ENCODE assay signal across 12 cellular contexts in genomic region chr22:26949193-26949592, GRCh38.
A peak's percentile ranks its signal among the peaks of the same experiment; 100 is the strongest.
DNase-seq lines count a peak whose midpoint lies in the region; ATAC-seq and TF ChIP-seq lines count a peak whose summit lies in the region.
"Had no signal": no experiment of that assay in that cellular context is flagged by ENCODE, and none has a peak within 500 bp of the region (broad histone marks: within the 10 kb centered on the region; RNA-seq: fewer than 3 reads in every experiment).

No MANE protein-coding gene starts in this region.

- H3K27me3 ChIP-seq in H7 (ENCODE audit: control insufficient read depth, insufficient read depth, low read length): peaks cover 2% of the 10 kb centered on the region; the same call in 1 of the 2 replicates
- H3K27me3 ChIP-seq in SK-N-SH (ENCODE audit: insufficient read depth): peaks cover 20% of the 10 kb centered on the region
- peaks cover 3% of the 10 kb centered on the region for H3K27me3 ChIP-seq in effector memory CD4-positive, alpha-beta T cell (replicated peaks; ENCODE audit: control insufficient read depth, insufficient read depth, low read length, poor library complexity, severe bottlenecking)

- 40% methylated on average over 3 of the region's 3 CpGs for WGBS in SK-N-SH (ENCODE audit: low lambda C conversion rate)

- no peaks in the 10 kb centered on the region for H3K36me3 ChIP-seq in H7 (replicated peaks; ENCODE audit: control insufficient read depth, insufficient read depth, low read length)
- H3K36me3 ChIP-seq in SK-N-SH (replicated peaks in 1 of 2; ENCODE audit: control insufficient read depth in 1 of 2, insufficient read depth in 2 of 2, low read length in 1 of 2): no peaks in the 10 kb centered on the region
- H3K36me3 ChIP-seq in effector memory CD4-positive, alpha-beta T cell (ENCODE audit: control insufficient read depth, insufficient read depth, low read length): no peaks in the 10 kb centered on the region
- H3K36me3 ChIP-seq: gastroesophageal sphincter had no signal

- peak; percentile 62 for DNase-seq in ACHN
- peak; percentile 18 for DNase-seq in H7
- DNase-seq in SK-N-SH: no peak
- peak; percentile 4 to 27 for DNase-seq in foreskin fibroblast
- no peak for DNase-seq in effector memory CD4-positive, alpha-beta T cell
- DNase-seq in NCI-H1092 (lab: John Stamatoyannopoulos, UW): no peak
- DNase-seq in amygdala (lab: John Stamatoyannopoulos, UW): no peak
- DNase-seq: NCI-H69 had no signal

- no peak for ATAC-seq in HG03565 (IDR thresholded peaks at IDR 0.05; ENCODE audit: unreplicated experiment)
- ATAC-seq: gastroesophageal sphincter, sciatic nerve had no signal

- no peak overlapping the region for H3K9ac ChIP-seq in SK-N-SH
- H3K9ac ChIP-seq: KMS-11 had no signal

- in situ Hi-C loops in ACHN (cut with HindIII; ENCODE audit: low pct_ligation_motif_present, low pct_unique_long_range_greater_than_20kb, low sequenced_read_pairs): no loop called here

- H3F3A ChIP-seq in SK-N-SH (replicated peaks; ENCODE audit: insufficient read depth): no peaks in the 10 kb centered on the region

- H3K79me2 ChIP-seq in SK-N-SH (ENCODE audit: insufficient read depth): no peaks in the 10 kb centered on the region

- no peak overlapping the region for H3K4me2 ChIP-seq in SK-N-SH
- H3K4me2 ChIP-seq: KMS-11 had no signal

- peaks cover 0 to 15% of the 10 kb centered on the region in 2 experiments; a peak in 2 of 4 replicates for H3K4me1 ChIP-seq in SK-N-SH (ENCODE audit: control insufficient read depth in 1 of 2, insufficient read depth in 2 of 2, low read depth in 1 of 2, low read length in 1 of 2)
- H3K4me1 ChIP-seq in effector memory CD4-positive, alpha-beta T cell (ENCODE audit: control insufficient read depth, insufficient read depth, low read length, poor library complexity, severe bottlenecking): no peaks in the 10 kb centered on the region
- H3K4me1 ChIP-seq: gastroesophageal sphincter had no signal

- TF ChIP-seq EP300 in SK-N-SH (IDR thresholded peaks at IDR 0.05; ENCODE audit: borderline replicate concordance in 1 of 2, low read depth in 1 of 2, low read length in 1 of 2): no peak

- TF ChIP-seq RAD21 in SK-N-SH (IDR thresholded peaks at IDR 0.05; ENCODE audit: low read length): no peak

- no peaks in the 10 kb centered on the region for H3K9me3 ChIP-seq in SK-N-SH
- H3K9me3 ChIP-seq in effector memory CD4-positive, alpha-beta T cell (ENCODE audit: control insufficient read depth, low read length): no peaks in the 10 kb centered on the region
- H3K9me3 ChIP-seq: gastroesophageal sphincter had no signal

- CTCF ChIA-PET in SK-N-SH (lab: Yijun Ruan, JAX): no interaction called here

- H3K4me3 ChIP-seq in H7 (ENCODE audit: insufficient read depth, low read depth, low read length): no peak overlapping the region
- H3K4me3 ChIP-seq in SK-N-SH (ENCODE audit: low read depth in 2 of 2, low read length in 1 of 2): no peak overlapping the region
- H3K4me3 ChIP-seq in foreskin fibroblast (ENCODE audit: low read depth in 1 of 2, low read length in 2 of 2): no peak overlapping the region
- H3K4me3 ChIP-seq in effector memory CD4-positive, alpha-beta T cell (ENCODE audit: insufficient read depth, low read depth, low read length, poor library complexity, severe bottlenecking): no peak overlapping the region
- H3K4me3 ChIP-seq: gastroesophageal sphincter had no signal

- H4K20me1 ChIP-seq in SK-N-SH (ENCODE audit: insufficient read depth): no peaks in the 10 kb centered on the region

- POLR2A ChIA-PET in SK-N-SH (lab: Yijun Ruan, JAX): no interaction called here

- H2AFZ ChIP-seq in SK-N-SH (ENCODE audit: low read depth): no peak overlapping the region

- no peak for TF ChIP-seq CTCF in SK-N-SH (IDR thresholded peaks at IDR 0.05)
- no peak for TF ChIP-seq CTCF in foreskin fibroblast (IDR thresholded peaks at IDR 0.05; ENCODE audit: low read depth, low read length)

- no peak overlapping the region for H3K27ac ChIP-seq in SK-N-SH (ENCODE audit: low read depth in 2 of 2, low read length in 1 of 2)
- H3K27ac ChIP-seq in effector memory CD4-positive, alpha-beta T cell (ENCODE audit: insufficient read depth, low read length, poor library complexity, severe bottlenecking): no peak overlapping the region
- H3K27ac ChIP-seq: gastroesophageal sphincter, KMS-11 had no signal

- no peaks in the 10 kb centered on the region for H3K9me2 ChIP-seq in SK-N-SH

TF ChIP-seq in SK-N-SH, 30 proteins besides CTCF, POLR2A, EP300 and RAD21:
- no peak for TF ChIP-seq PBX3 (IDR thresholded peaks at IDR 0.05)
- TF ChIP-seq, protein P1, sequence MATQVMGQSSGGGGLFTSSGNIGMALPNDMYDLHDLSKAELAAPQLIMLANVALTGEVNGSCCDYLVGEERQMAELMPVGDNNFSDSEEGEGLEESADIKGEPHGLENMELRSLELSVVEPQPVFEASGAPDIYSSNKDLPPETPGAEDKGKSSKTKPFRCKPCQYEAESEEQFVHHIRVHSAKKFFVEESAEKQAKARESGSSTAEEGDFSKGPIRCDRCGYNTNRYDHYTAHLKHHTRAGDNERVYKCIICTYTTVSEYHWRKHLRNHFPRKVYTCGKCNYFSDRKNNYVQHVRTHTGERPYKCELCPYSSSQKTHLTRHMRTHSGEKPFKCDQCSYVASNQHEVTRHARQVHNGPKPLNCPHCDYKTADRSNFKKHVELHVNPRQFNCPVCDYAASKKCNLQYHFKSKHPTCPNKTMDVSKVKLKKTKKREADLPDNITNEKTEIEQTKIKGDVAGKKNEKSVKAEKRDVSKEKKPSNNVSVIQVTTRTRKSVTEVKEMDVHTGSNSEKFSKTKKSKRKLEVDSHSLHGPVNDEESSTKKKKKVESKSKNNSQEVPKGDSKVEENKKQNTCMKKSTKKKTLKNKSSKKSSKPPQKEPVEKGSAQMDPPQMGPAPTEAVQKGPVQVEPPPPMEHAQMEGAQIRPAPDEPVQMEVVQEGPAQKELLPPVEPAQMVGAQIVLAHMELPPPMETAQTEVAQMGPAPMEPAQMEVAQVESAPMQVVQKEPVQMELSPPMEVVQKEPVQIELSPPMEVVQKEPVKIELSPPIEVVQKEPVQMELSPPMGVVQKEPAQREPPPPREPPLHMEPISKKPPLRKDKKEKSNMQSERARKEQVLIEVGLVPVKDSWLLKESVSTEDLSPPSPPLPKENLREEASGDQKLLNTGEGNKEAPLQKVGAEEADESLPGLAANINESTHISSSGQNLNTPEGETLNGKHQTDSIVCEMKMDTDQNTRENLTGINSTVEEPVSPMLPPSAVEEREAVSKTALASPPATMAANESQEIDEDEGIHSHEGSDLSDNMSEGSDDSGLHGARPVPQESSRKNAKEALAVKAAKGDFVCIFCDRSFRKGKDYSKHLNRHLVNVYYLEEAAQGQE (IDR thresholded peaks at IDR 0.05; ENCODE audit: low read depth, low read length): peak; percentile 96
- no peak for TF ChIP-seq MEF2A (IDR thresholded peaks at IDR 0.05; ENCODE audit: borderline replicate concordance, low read depth)
TF ChIP-seq in SK-N-SH: peak in this region for 1.

Comparison
In these comparisons a context has a peak if more than half of its experiments do, and no peak if none do; other contexts are left out.
1. DNase-seq: peak in ACHN (single experiment), H7 (single experiment) and foreskin fibroblast (2 of 2); none in SK-N-SH (single experiment), effector memory CD4-positive, alpha-beta T cell (0 of 3), NCI-H1092 (single experiment) and amygdala (0 of 56).